38 cellular contexts compared by ENCODE assay signal in the genomic region with DNA sequence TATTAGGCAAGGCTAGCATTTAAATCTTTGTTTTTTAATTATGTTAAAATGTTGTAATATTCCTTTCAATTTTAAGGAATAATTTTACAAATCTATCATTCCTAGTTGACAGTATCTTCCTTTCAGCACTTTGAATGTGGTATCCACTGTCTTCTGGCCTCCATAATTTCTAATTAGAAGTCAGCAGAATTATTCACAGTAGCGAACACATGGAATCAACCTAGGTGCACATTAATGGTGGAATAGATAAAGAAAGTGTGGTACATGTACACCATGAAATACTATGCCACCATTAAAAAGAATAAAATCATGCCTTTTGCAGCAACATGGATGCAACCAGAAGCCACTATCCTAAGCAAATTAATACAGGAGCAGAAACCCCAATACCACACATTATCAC.
"Had no signal": no experiment of that assay in that cellular context is flagged by ENCODE, and none has a peak within 500 bp of the region (broad histone marks: within the 10 kb centered on the region; RNA-seq: fewer than 3 reads in every experiment).

No MANE protein-coding gene starts in this region.

- H3K4me1 Mint-ChIP-seq: activated CD4-positive, alpha-beta memory T cell treated with anti-CD3 and anti-CD28 coated beads, Interleukin-2, amount 10 ng/mL, durations not matched to agents 7 days and 5 days; activated CD4-positive, alpha-beta T cell treated with anti-CD3 and anti-CD28 coated beads for 36 hours; activated CD4-positive, alpha-beta T cell treated with anti-CD3 and anti-CD28 coated beads, Interleukin-2, amount 10 ng/mL, durations not matched to agents 7 days and 5 days; activated CD8-positive, alpha-beta memory T cell treated with anti-CD3 and anti-CD28 coated beads, Interleukin-2, amount 10 ng/mL, durations not matched to agents 7 days and 5 days; activated naive CD4-positive, alpha-beta T cell treated with anti-CD3 and anti-CD28 coated beads, Interleukin-2, amount 10 ng/mL, durations not matched to agents 7 days and 5 days; activated naive CD8-positive, alpha-beta T cell treated with anti-CD3 and anti-CD28 coated beads for 36 hours; brain; central memory CD8-positive, alpha-beta T cell had no signal

- DNase-seq: activated CD4-positive, alpha-beta memory T cell treated with anti-CD3 and anti-CD28 coated beads, Interleukin-2, amount 10 ng/mL, durations not matched to agents 7 days and 5 days; activated CD4-positive, alpha-beta T cell treated with anti-CD3 and anti-CD28 coated beads for 1 hour; activated CD4-positive, alpha-beta T cell treated with anti-CD3 and anti-CD28 coated beads for 36 hours; activated CD4-positive, alpha-beta T cell treated with anti-CD3 and anti-CD28 coated beads for 48 hours; activated CD4-positive, alpha-beta T cell treated with anti-CD3 and anti-CD28 coated beads, Interleukin-2, amount 10 ng/mL, durations not matched to agents 7 days and 5 days; activated CD4-positive, alpha-beta T cell treated with anti-CD3 and anti-CD28 coated beads, Interleukin-2, amount 50 U/mL, for 48 hours; activated CD4-positive, CD25-positive, alpha-beta regulatory T cell; activated CD8-positive, alpha-beta memory T cell treated with anti-CD3 and anti-CD28 coated beads for 24 hours; activated CD8-positive, alpha-beta memory T cell treated with anti-CD3 and anti-CD28 coated beads, Interleukin-2, amount 10 ng/mL, durations not matched to agents 7 days and 5 days; activated CD8-positive, alpha-beta memory T cell treated with anti-CD3 and anti-CD28 coated beads, Interleukin-2, amount 50 U/mL, for 48 hours; activated CD8-positive, alpha-beta T cell treated with anti-CD3 and anti-CD28 coated beads, Interleukin-2, amount 10 ng/mL, durations not matched to agents 7 days and 5 days; activated effector memory CD4-positive, alpha-beta T cell treated with Interleukin-2 at 50 U/mL for 16 hours; activated gamma-delta T cell; activated naive CD4-positive, alpha-beta T cell treated with anti-CD3 and anti-CD28 coated beads, Interleukin-2, amount 10 ng/mL, durations not matched to agents 7 days and 5 days; activated naive CD4-positive, alpha-beta T cell treated with Interleukin-2 at 50 U/mL for 16 hours; activated naive CD8-positive, alpha-beta T cell treated with anti-CD3 and anti-CD28 coated beads for 36 hours; activated T-cell treated with anti-CD3 and anti-CD28 coated beads, Interleukin-2, amount 50 U/mL, for 24 hours; activated T-cell treated with anti-CD3 and anti-CD28 coated beads, Interleukin-2, amount 50 U/mL, for 48 hours; adrenal gland; amniotic stem cell; aorta; caudate nucleus; cerebellar nuclear complex; T-helper 1 cell; T-helper 2 cell; T-helper 9 cell had no signal

- H3K9me3 ChIP-seq: adrenal gland had no signal

- H3K27ac ChIP-seq: adrenal gland, cardiac muscle cell, VCaP had no signal

- H3K36me3 Mint-ChIP-seq: activated CD8-positive, alpha-beta memory T cell treated with anti-CD3 and anti-CD28 coated beads, Interleukin-2, amount 10 ng/mL, durations not matched to agents 7 days and 5 days; activated naive CD4-positive, alpha-beta T cell treated with anti-CD3 and anti-CD28 coated beads, Interleukin-2, amount 10 ng/mL, durations not matched to agents 7 days and 5 days; activated naive CD4-positive, alpha-beta T cell treated with anti-CD3 and anti-CD28 coated beads, Interleukin-2, amount 50 U/mL, for 72 hours; activated naive CD8-positive, alpha-beta T cell treated with anti-CD3 and anti-CD28 coated beads for 36 hours; brain had no signal

- H3K27me3 Mint-ChIP-seq: activated CD4-positive, alpha-beta memory T cell treated with anti-CD3 and anti-CD28 coated beads, Interleukin-2, amount 10 ng/mL, durations not matched to agents 7 days and 5 days; activated CD4-positive, alpha-beta T cell treated with anti-CD3 and anti-CD28 coated beads for 36 hours; activated CD4-positive, alpha-beta T cell treated with anti-CD3 and anti-CD28 coated beads, Interleukin-2, amount 10 ng/mL, durations not matched to agents 7 days and 5 days; activated CD8-positive, alpha-beta memory T cell treated with anti-CD3 and anti-CD28 coated beads, Interleukin-2, amount 10 ng/mL, durations not matched to agents 7 days and 5 days; activated naive CD4-positive, alpha-beta T cell treated with anti-CD3 and anti-CD28 coated beads, Interleukin-2, amount 10 ng/mL, durations not matched to agents 7 days and 5 days; activated naive CD8-positive, alpha-beta T cell treated with anti-CD3 and anti-CD28 coated beads for 36 hours; activated T-cell treated with anti-CD3 and anti-CD28 coated beads, Interleukin-2, amount 50 U/mL, for 24 hours; brain; central memory CD8-positive, alpha-beta T cell had no signal

- H3K4me3 Mint-ChIP-seq: activated CD4-positive, alpha-beta memory T cell treated with anti-CD3 and anti-CD28 coated beads, Interleukin-2, amount 10 ng/mL, durations not matched to agents 7 days and 5 days; activated CD4-positive, alpha-beta T cell treated with anti-CD3 and anti-CD28 coated beads for 36 hours; activated CD4-positive, alpha-beta T cell treated with anti-CD3 and anti-CD28 coated beads, Interleukin-2, amount 10 ng/mL, durations not matched to agents 7 days and 5 days; activated CD8-positive, alpha-beta memory T cell treated with anti-CD3 and anti-CD28 coated beads, Interleukin-2, amount 10 ng/mL, durations not matched to agents 7 days and 5 days; activated CD8-positive, alpha-beta T cell treated with anti-CD3 and anti-CD28 coated beads, Interleukin-2, amount 10 ng/mL, durations not matched to agents 7 days and 5 days; activated naive CD4-positive, alpha-beta T cell treated with anti-CD3 and anti-CD28 coated beads, Interleukin-2, amount 10 ng/mL, durations not matched to agents 7 days and 5 days; activated naive CD8-positive, alpha-beta T cell treated with anti-CD3 and anti-CD28 coated beads for 36 hours; activated T-cell treated with anti-CD3 and anti-CD28 coated beads, Interleukin-2, amount 50 U/mL, for 24 hours; brain; central memory CD8-positive, alpha-beta T cell; T-helper 1 cell treated with Interleukin-12 subunit alpha and Interleukin-12 subunit beta and Interleukin-4 antibody, amounts not matched to agents 30 μg/mL and 1 μg/mL, for 36 hours; T-helper 2 cell treated with Interferon-gamma antibody and Interleukin-4, amounts not matched to agents 5 μg/mL and 100 μg/mL, for 36 hours had no signal

- H3K27me3 ChIP-seq: adrenal gland, cardiac muscle cell had no signal

- ATAC-seq: activated CD4-positive, alpha-beta T cell treated with anti-CD3 and anti-CD28 coated beads for 36 hours; activated CD4-positive, CD25-positive, alpha-beta regulatory T cell treated with anti-CD3 and anti-CD28 coated beads, Interleukin-2, amount 50 U/mL, for 24 hours; activated CD8-positive, alpha-beta memory T cell treated with anti-CD3 and anti-CD28 coated beads, Interleukin-2, amount 10 ng/mL, durations not matched to agents 7 days and 5 days; activated CD8-positive, alpha-beta T cell treated with anti-CD3 and anti-CD28 coated beads, Interleukin-2, amount 10 ng/mL, durations not matched to agents 7 days and 5 days; activated naive CD4-positive, alpha-beta T cell treated with anti-CD3 and anti-CD28 coated beads, Interleukin-2, amount 50 U/mL, for 72 hours had no signal

- H3K27ac Mint-ChIP-seq: activated CD4-positive, alpha-beta memory T cell treated with anti-CD3 and anti-CD28 coated beads, Interleukin-2, amount 10 ng/mL, durations not matched to agents 7 days and 5 days; activated CD4-positive, alpha-beta T cell treated with anti-CD3 and anti-CD28 coated beads for 36 hours; activated CD4-positive, alpha-beta T cell treated with anti-CD3 and anti-CD28 coated beads, Interleukin-2, amount 10 ng/mL, durations not matched to agents 7 days and 5 days; activated CD8-positive, alpha-beta memory T cell treated with anti-CD3 and anti-CD28 coated beads, Interleukin-2, amount 10 ng/mL, durations not matched to agents 7 days and 5 days; activated CD8-positive, alpha-beta T cell treated with anti-CD3 and anti-CD28 coated beads, Interleukin-2, amount 10 ng/mL, durations not matched to agents 7 days and 5 days; activated naive CD4-positive, alpha-beta T cell treated with anti-CD3 and anti-CD28 coated beads, Interleukin-2, amount 10 ng/mL, durations not matched to agents 7 days and 5 days; activated naive CD4-positive, alpha-beta T cell treated with anti-CD3 and anti-CD28 coated beads, Interleukin-2, amount 50 U/mL, for 72 hours; activated naive CD8-positive, alpha-beta T cell treated with anti-CD3 and anti-CD28 coated beads for 36 hours; activated T-cell treated with anti-CD3 and anti-CD28 coated beads, Interleukin-2, amount 50 U/mL, for 24 hours; activated T-helper 2 cell treated with anti-CD3 and anti-CD28 coated beads, Interferon-gamma antibody, Interleukin-2, Interleukin-4, amounts not matched to agents 10 μg/mL and 5 μg/mL and 100 μg/mL, durations not matched to agents 14 hours and 24 hours and 36 hours; brain; T-helper 1 cell treated with Interleukin-12 subunit alpha and Interleukin-12 subunit beta and Interleukin-4 antibody, amounts not matched to agents 30 μg/mL and 1 μg/mL, for 36 hours; T-helper 2 cell treated with Interferon-gamma antibody and Interleukin-4, amounts not matched to agents 5 μg/mL and 100 μg/mL, for 36 hours had no signal

- H3K4me1 ChIP-seq: adrenal gland had no signal

- FAIRE-seq: astrocyte, bronchial epithelial cell, TTC549 had no signal

- H3K4me3 ChIP-seq: adrenal gland, cardiac muscle cell had no signal

- H3K36me3 ChIP-seq: adrenal gland, cardiac muscle cell had no signal
